In genomic region chr12:117262749-117263148, GRCh38 we compare ENCODE assay signal across 30 cellular contexts.
"Had no signal": no experiment of that assay in that cellular context is flagged by ENCODE, and none has a peak within 500 bp of the region (broad histone marks: within the 10 kb centered on the region; RNA-seq: fewer than 3 reads in every experiment).

No MANE protein-coding gene starts in this region.

- H3K4me3 Mint-ChIP-seq: naive B cell; naive thymus-derived CD8-positive, alpha-beta T cell; natural killer cell treated with Interleukin-12 subunit alpha and Interleukin-12 subunit beta and Interleukin-15 and Interleukin-18, amount 100 ng/mL, for 72 hours; neural progenitor cell; stimulated activated memory B cell treated with anti-CD40 and anti-IgM and Interleukin-4, amounts not matched to agents 10 μg/mL and 1 μg/mL and 100 μg/mL, for 72 hours; stimulated activated naive CD8-positive, alpha-beta T cell treated with anti-CD3 and anti-CD28 coated beads, Interleukin-15, amount 100 ng/mL, for 72 hours had no signal

- H3K27ac Mint-ChIP-seq: naive B cell; natural killer cell treated with Interleukin-12 subunit alpha and Interleukin-12 subunit beta and Interleukin-15 and Interleukin-18, amount 100 ng/mL, for 72 hours; neural progenitor cell; progenitor cell of endocrine pancreas; stimulated activated memory B cell treated with anti-CD40 and anti-IgM and Interleukin-4, amounts not matched to agents 10 μg/mL and 1 μg/mL and 100 μg/mL, for 72 hours; stimulated activated naive CD8-positive, alpha-beta T cell treated with anti-CD3 and anti-CD28 coated beads, Interleukin-15, amount 100 ng/mL, for 72 hours had no signal

- H3K4me2 ChIP-seq: neural progenitor cell, smooth muscle cell had no signal

- H3K9me3 Mint-ChIP-seq: natural killer cell treated with Interleukin-12 subunit alpha and Interleukin-12 subunit beta and Interleukin-15 and Interleukin-18, amount 100 ng/mL, for 72 hours had no signal

- H3K4me1 ChIP-seq: parathyroid adenoma, psoas muscle, spleen, thyroid gland, tibial nerve, upper lobe of right lung, uterus had no signal

- H3K79me2 ChIP-seq: parathyroid adenoma had no signal

- H3K27me3 ChIP-seq: neural progenitor cell, ovary, thyroid gland, tibial nerve, upper lobe of right lung, uterus had no signal

- H3K27ac ChIP-seq: neural progenitor cell, ovary, parathyroid adenoma, psoas muscle, skin epidermis, spleen, thoracic aorta, thyroid gland, tibial nerve, upper lobe of right lung, uterus had no signal

- H3K27me3 Mint-ChIP-seq: stimulated activated memory B cell treated with anti-CD40 and anti-IgM and Interleukin-4, amounts not matched to agents 10 μg/mL and 1 μg/mL and 100 μg/mL, for 72 hours had no signal

- H3K36me3 ChIP-seq: neural progenitor cell, ovary, spleen, thoracic aorta, thyroid gland, tibial nerve, upper lobe of right lung, uterus had no signal

- DNase-seq: naive B cell; naive thymus-derived CD8-positive, alpha-beta T cell; occipital lobe; ovary; posterior cingulate gyrus; psoas muscle; right cardiac atrium; spleen; stimulated activated CD4-positive, alpha-beta T cell treated with anti-CD3 and anti-CD28 coated beads, Interleukin-12 subunit alpha, Interleukin-12 subunit beta, amount 100 ng/mL, for 4 hours; stimulated activated CD4-positive, alpha-beta T cell treated with anti-CD3 and anti-CD28 coated beads, Interleukin-1b, Interleukin-23, amount 100 ng/mL, for 48 hours; stimulated activated CD4-positive, alpha-beta T cell treated with anti-CD3 and anti-CD28 coated beads, Interleukin-4, amount 100 ng/mL, for 1 hour; stimulated activated CD4-positive, alpha-beta T cell treated with anti-CD3 and anti-CD28 coated beads, Interleukin-4, amount 100 ng/mL, for 4 hours; stimulated activated CD8-positive, alpha-beta memory T cell treated with anti-CD3 and anti-CD28 coated beads, Interleukin-4, amount 100 ng/mL, for 48 hours; stimulated activated naive CD4-positive, alpha-beta T cell; stimulated activated naive CD8-positive, alpha-beta T cell treated with anti-CD3 and anti-CD28 coated beads, Interleukin-15, amount 100 ng/mL, for 72 hours; stimulated activated naive CD8-positive, alpha-beta T cell treated with anti-CD3 and anti-CD28 coated beads, Interleukin-15, Interleukin-2, amounts not matched to agents 100 U/mL and 50 U/mL, for 24 hours; thyroid gland; trophoblast cell; upper lobe of right lung; uterus had no signal

- H3K36me3 Mint-ChIP-seq: naive B cell; natural killer cell treated with Interleukin-12 subunit alpha and Interleukin-12 subunit beta and Interleukin-15 and Interleukin-18, amount 100 ng/mL, for 72 hours; neural progenitor cell; stimulated activated memory B cell treated with anti-CD40 and anti-IgM and Interleukin-4, amounts not matched to agents 10 μg/mL and 1 μg/mL and 100 μg/mL, for 72 hours had no signal

- H3K4me1 Mint-ChIP-seq: naive B cell; naive thymus-derived CD8-positive, alpha-beta T cell; neural progenitor cell; stimulated activated memory B cell treated with anti-CD40 and anti-IgM and Interleukin-4, amounts not matched to agents 10 μg/mL and 1 μg/mL and 100 μg/mL, for 72 hours; stimulated activated naive CD8-positive, alpha-beta T cell treated with anti-CD3 and anti-CD28 coated beads, Interleukin-15, amount 100 ng/mL, for 72 hours had no signal

- H3K9ac ChIP-seq: neural progenitor cell, parathyroid adenoma had no signal

- ATAC-seq: naive thymus-derived CD8-positive, alpha-beta T cell; natural killer cell treated with Interleukin-12 subunit alpha and Interleukin-12 subunit beta and Interleukin-15 and Interleukin-18, amount 100 ng/mL, for 72 hours; psoas muscle; right cardiac atrium; sciatic nerve; stimulated activated memory B cell treated with anti-CD40 and anti-IgM and Interleukin-4, amounts not matched to agents 10 μg/mL and 1 μg/mL and 100 μg/mL, for 72 hours; stimulated activated naive CD8-positive, alpha-beta T cell treated with anti-CD3 and anti-CD28 coated beads, Interleukin-15, amount 100 ng/mL, for 72 hours; stimulated activated naive CD8-positive, alpha-beta T cell treated with anti-CD3 and anti-CD28 coated beads, Interleukin-15, Interleukin-2, amounts not matched to agents 100 U/mL and 50 U/mL, for 24 hours; upper lobe of right lung had no signal

- H3K4me3 ChIP-seq: neural progenitor cell, ovary, psoas muscle, skin epidermis, smooth muscle cell, spleen, thoracic aorta, thyroid gland, tibial nerve, upper lobe of right lung, uterus had no signal

- H2AFZ ChIP-seq: neural progenitor cell, parathyroid adenoma had no signal

- H3K9me3 ChIP-seq: ovary, psoas muscle, spleen, thoracic aorta, thyroid gland, upper lobe of right lung, uterus had no signal
